In genomic region chr15:74433592-74434259, GRCh38 we compare ENCODE assay signal across 8 cellular contexts. TPM values are rescaled to one million over a fixed set of nuclear protein-coding genes. Genes with fewer than 3 reads are reported as not detected.
DNase-seq lines count a peak whose midpoint lies in the region; ATAC-seq, FAIRE-seq and TF ChIP-seq lines count a peak whose summit lies in the region.

A gene with protein sequence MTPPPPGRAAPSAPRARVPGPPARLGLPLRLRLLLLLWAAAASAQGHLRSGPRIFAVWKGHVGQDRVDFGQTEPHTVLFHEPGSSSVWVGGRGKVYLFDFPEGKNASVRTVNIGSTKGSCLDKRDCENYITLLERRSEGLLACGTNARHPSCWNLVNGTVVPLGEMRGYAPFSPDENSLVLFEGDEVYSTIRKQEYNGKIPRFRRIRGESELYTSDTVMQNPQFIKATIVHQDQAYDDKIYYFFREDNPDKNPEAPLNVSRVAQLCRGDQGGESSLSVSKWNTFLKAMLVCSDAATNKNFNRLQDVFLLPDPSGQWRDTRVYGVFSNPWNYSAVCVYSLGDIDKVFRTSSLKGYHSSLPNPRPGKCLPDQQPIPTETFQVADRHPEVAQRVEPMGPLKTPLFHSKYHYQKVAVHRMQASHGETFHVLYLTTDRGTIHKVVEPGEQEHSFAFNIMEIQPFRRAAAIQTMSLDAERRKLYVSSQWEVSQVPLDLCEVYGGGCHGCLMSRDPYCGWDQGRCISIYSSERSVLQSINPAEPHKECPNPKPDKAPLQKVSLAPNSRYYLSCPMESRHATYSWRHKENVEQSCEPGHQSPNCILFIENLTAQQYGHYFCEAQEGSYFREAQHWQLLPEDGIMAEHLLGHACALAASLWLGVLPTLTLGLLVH (minus strand): TSS chr15:74433958. CDS start chr15:74433918, 40 bp downstream.

- TF ChIP-seq CTCF in WERI-Rb-1 (IDR thresholded peaks at IDR 0.05; ENCODE audit: low read depth, low read length): no peak
- no peak for TF ChIP-seq CTCF in mammary epithelial cell (conservative IDR thresholded peaks at IDR 0.05 in 1 of 2, IDR thresholded peaks at IDR 0.05 in 1 of 2; ENCODE audit: extremely low read depth in 1 of 2, insufficient read depth in 1 of 2, low read depth in 1 of 2, low read length in 2 of 2)
- no peak for TF ChIP-seq CTCF in smooth muscle cell (IDR thresholded peaks at IDR 0.05; ENCODE audit: borderline replicate concordance, insufficient read depth, poor library complexity, severe bottlenecking)

- H3K79me2 ChIP-seq in mammary epithelial cell (ENCODE audit: insufficient read depth, low read length) (peaks cover 50% of the 10 kb centered on the region), smooth muscle cell (ENCODE audit: low read depth) (peaks cover 55% of the 10 kb centered on the region)

- H4K20me1 ChIP-seq in mammary epithelial cell (ENCODE audit: insufficient read depth, low read length): no peaks in the 10 kb centered on the region
- peaks cover 42% of the 10 kb centered on the region for H4K20me1 ChIP-seq in smooth muscle cell (ENCODE audit: low read depth)

- H3K4me3 ChIP-seq in WERI-Rb-1 (ENCODE audit: low read depth, low read length) (peak within 1 kb of the TSS; percentile 81), mammary epithelial cell (replicated peaks in 1 of 3; ENCODE audit: insufficient read depth in 1 of 3, low read depth in 2 of 3, low read length in 3 of 3) (peak within 1 kb of the TSS; percentile 72 to 90 (median 79)), smooth muscle cell (peak within 1 kb of the TSS; percentile 100)

- H3K36me3 ChIP-seq in WERI-Rb-1 (peaks cover 3% of the 10 kb centered on the region; the same call in 1 of the 2 replicates), mammary epithelial cell (ENCODE audit: insufficient read depth, low read length) (no peaks in the 10 kb centered on the region), smooth muscle cell (ENCODE audit: low read depth) (no peaks in the 10 kb centered on the region)

- no peaks in the 10 kb centered on the region for H3K9me3 ChIP-seq in WERI-Rb-1 (ENCODE audit: severe bottlenecking)
- no peaks in the 10 kb centered on the region for H3K9me3 ChIP-seq in mammary epithelial cell (replicated peaks; ENCODE audit: insufficient read depth, low read length)
- H3K9me3 ChIP-seq in smooth muscle cell (replicated peaks; ENCODE audit: low read depth): no peaks in the 10 kb centered on the region

- dilution Hi-C loops in mammary epithelial cell (cut with HindIII; ENCODE audit: low sequenced_read_pairs): no loop called here

- peaks cover 32% of the 10 kb centered on the region for H3K4me1 ChIP-seq in mammary epithelial cell (ENCODE audit: insufficient read depth, low read length)
- peaks cover 17% of the 10 kb centered on the region for H3K4me1 ChIP-seq in smooth muscle cell (ENCODE audit: low read depth)

- DNase-seq in GM12892 (ENCODE audit: insufficient read length) (peak; percentile 98), NCI-H146 (lab: John Stamatoyannopoulos, UW) (peak; percentile 70), WERI-Rb-1 (peak; percentile 83), mammary epithelial cell (peak; percentile 75), iPS-NIHi7 (ENCODE audit: extremely low spot score) (peak; percentile 98), smooth muscle cell (lab: John Stamatoyannopoulos, UW; ENCODE audit: unreplicated experiment) (peak; percentile 77), HuH-7 (ENCODE audit: low spot score) (no peak)

- H2AFZ ChIP-seq in mammary epithelial cell (ENCODE audit: low read depth, low read length): peak within 1 kb of the TSS; percentile 79
- peak within 1 kb of the TSS; percentile 52 for H2AFZ ChIP-seq in smooth muscle cell (ENCODE audit: low read depth)

- peak within 1 kb of the TSS; percentile 94 for H3K4me2 ChIP-seq in mammary epithelial cell (ENCODE audit: insufficient read depth, low read depth, low read length)
- peak within 1 kb of the TSS; percentile 99 for H3K4me2 ChIP-seq in smooth muscle cell

- FAIRE-seq in GM12892 (lab: Jason Lieb, UNC): peak; percentile 94

- H3K9ac ChIP-seq in mammary epithelial cell (ENCODE audit: insufficient read depth, low read length): peak within 1 kb of the TSS; percentile 69
- peak within 1 kb of the TSS; percentile 88 for H3K9ac ChIP-seq in smooth muscle cell (ENCODE audit: low read depth)

- no peaks in the 10 kb centered on the region for H3K27me3 ChIP-seq in WERI-Rb-1 (ENCODE audit: insufficient read depth, low read depth, severe bottlenecking)
- no peaks in the 10 kb centered on the region for H3K27me3 ChIP-seq in mammary epithelial cell (ENCODE audit: insufficient read depth, low read length)
- H3K27me3 ChIP-seq in smooth muscle cell (ENCODE audit: low read depth): no peaks in the 10 kb centered on the region

- H3K27ac ChIP-seq in WERI-Rb-1 (peak within 1 kb of the TSS; percentile 77), mammary epithelial cell (ENCODE audit: insufficient read depth, low read depth, low read length) (peak within 1 kb of the TSS; percentile 56), smooth muscle cell (ENCODE audit: low read depth) (peak within 1 kb of the TSS; percentile 53)

- ATAC-seq in HG02571 (IDR thresholded peaks at IDR 0.05; ENCODE audit: unreplicated experiment): peak; percentile 51

- TF ChIP-seq POLR2A in GM12892 (IDR thresholded peaks at IDR 0.05; ENCODE audit: low read depth, low read length): peak; percentile 98

- peaks cover 4% of the 10 kb centered on the region for H3F3A ChIP-seq in smooth muscle cell (ENCODE audit: low read depth)

- BruUV-seq in mammary epithelial cell (replicated peaks; lab: Mats Ljungman, UMichigan): TSS peak; percentile 80

- CTCF ChIA-PET in mammary epithelial cell (lab: Charles Lee; ENCODE audit: low non-redundant PET): no interaction called here

- intact Hi-C loops in mammary epithelial cell (cut with micrococcal nuclease): loop anchor here (2.0 kb wide), 1 partner anchor 27 kb away; no protein-coding TSS in a partner anchor

- in situ Hi-C loops in mammary epithelial cell (cut with MboI; ENCODE audit: low sequenced_read_pairs in 2 of 2): no loop called here

- 0% methylated on average over 10 of the region's 75 CpGs for WGBS in mammary epithelial cell (ENCODE audit: low coverage, missing lambda C conversion rate)
- WGBS in smooth muscle cell (ENCODE audit: low lambda C conversion rate): 3% methylated on average over 60 of the region's 75 CpGs

RNA-seq across cellular contexts. Expression of the gene that starts here (rescaled TPM):
- 61.4 TPM for polyA plus RNA-seq in GM12892 (2012; ENCODE audit: missing spikeins)
- total RNA-seq in mammary epithelial cell (10 to 100 TPM in 1 of 2 donors, 1 to 10 TPM in 1; 4.2 to 17.5 TPM), smooth muscle cell (33.7 and 44.5 TPM in 2 replicates)
- polyA plus RNA-seq in mammary epithelial cell (10.0 TPM), smooth muscle cell (9.3 and 14.9 TPM in 2 replicates)
- polyA minus RNA-seq in mammary epithelial cell: 10.5 TPM
